18 cellular contexts compared by ENCODE assay signal in genomic region chr16:75022567-75022966, GRCh38. TPM values are rescaled to one million over a fixed set of nuclear protein-coding genes. Genes with fewer than 3 reads are reported as not detected.
DNase-seq lines count a peak whose midpoint lies in the region; ATAC-seq, FAIRE-seq and TF ChIP-seq lines count a peak whose summit lies in the region.
"Had no signal": no experiment of that assay in that cellular context is flagged by ENCODE, and none has a peak within 500 bp of the region (broad histone marks: within the 10 kb centered on the region; RNA-seq: fewer than 3 reads in every experiment).

No MANE protein-coding gene starts in this region.

- H3K27me3 Mint-ChIP-seq in activated CD4-positive, alpha-beta T cell treated with anti-CD3 and anti-CD28 coated beads, Interleukin-2, amount 10 ng/mL, durations not matched to agents 24 days and 14 days = no peaks in the 10 kb centered on the region

- peak overlapping the region; percentile 65 for H3K4me3 Mint-ChIP-seq in activated CD4-positive, alpha-beta T cell treated with anti-CD3 and anti-CD28 coated beads, Interleukin-2, amount 10 ng/mL, durations not matched to agents 24 days and 14 days

- H3K4me1 ChIP-seq in A673 (ENCODE audit: insufficient read depth, low read length, poor library complexity, severe bottlenecking) (peaks cover 27% of the 10 kb centered on the region), colonic mucosa (peaks cover 7% of the 10 kb centered on the region), pancreas (peaks cover 0 to 5% (median 0%) of the 10 kb centered on the region in 3 donors)

- H3K4me3 ChIP-seq in A673 (ENCODE audit: low read depth, low read length, poor library complexity, severe bottlenecking) (no peak overlapping the region), colonic mucosa (no peak overlapping the region), pancreas (no peak overlapping the region)

- H3K4me1 Mint-ChIP-seq in activated CD4-positive, alpha-beta T cell treated with anti-CD3 and anti-CD28 coated beads, Interleukin-2, amount 10 ng/mL, durations not matched to agents 24 days and 14 days = peaks cover 28% of the 10 kb centered on the region

- CTCF ChIA-PET in A673 (lab: Charles Lee) = no interaction called here

- H3K9me3 ChIP-seq in A673 (ENCODE audit: low read depth, low read length, poor library complexity, severe bottlenecking) = peaks cover 15% of the 10 kb centered on the region
- no peaks in the 10 kb centered on the region for H3K9me3 ChIP-seq in colonic mucosa
- no peaks in the 10 kb centered on the region for H3K9me3 ChIP-seq in pancreas

- H3K27ac ChIP-seq in A673 (ENCODE audit: low read depth, low read length, poor library complexity, severe bottlenecking) (peak overlapping the region; percentile 1), colonic mucosa (no peak overlapping the region), pancreas (no peak overlapping the region)
- H3K27ac ChIP-seq: C4-2B had no signal

- no TSS peak for BruUV-seq in A673 (replicated peaks; lab: Mats Ljungman, UMichigan)

- POLR2A ChIA-PET in A673 (lab: Charles Lee; ENCODE audit: low non-redundant PET) = no interaction called here

- no peak for ATAC-seq in pancreas
- ATAC-seq: PC-3 had no signal

- no peak overlapping the region for H3K9ac ChIP-seq in colonic mucosa (ENCODE audit: low read depth in 2 of 2, low read length in 2 of 2)

- no peak for TF ChIP-seq CTCF in A673 (conservative IDR thresholded peaks at IDR 0.05; ENCODE audit: low read depth, low read length)
- TF ChIP-seq CTCF in colonic mucosa (IDR thresholded peaks at IDR 0.05) = no peak
- TF ChIP-seq CTCF in pancreas (IDR thresholded peaks at IDR 0.05) = no peak

- 98 to 99% methylated on average over 4 of the region's 4 CpGs for WGBS in pancreas, 2 donors

- H3K27ac Mint-ChIP-seq in activated CD4-positive, alpha-beta T cell treated with anti-CD3 and anti-CD28 coated beads, Interleukin-2, amount 10 ng/mL, durations not matched to agents 24 days and 14 days = peak overlapping the region; percentile 83

- H3K27me3 ChIP-seq in A673 (replicated peaks; ENCODE audit: insufficient read depth, low read depth, low read length, poor library complexity) (no peaks in the 10 kb centered on the region), colonic mucosa (no peaks in the 10 kb centered on the region), pancreas (no peaks in the 10 kb centered on the region)

- intact Hi-C loops in activated CD4-positive, alpha-beta T cell treated with anti-CD3 and anti-CD28 coated beads, Interleukin-2, amount 10 ng/mL, durations not matched to agents 24 days and 14 days (cut with micrococcal nuclease) = no loop called here
- intact Hi-C loops in A673 (cut with micrococcal nuclease; ENCODE audit: unreplicated experiment) = no loop called here
- intact Hi-C loops in colonic mucosa (cut with DNase I) = no loop called here
- intact Hi-C loops in pancreas (cut with DNase I) = no loop called here

- DNase-seq in activated CD4-positive, alpha-beta T cell treated with anti-CD3 and anti-CD28 coated beads, Interleukin-2, amount 10 ng/mL, durations not matched to agents 24 days and 14 days = no peak
- DNase-seq in activated CD4-positive, alpha-beta T cell treated with anti-CD3 and anti-CD28 coated beads, Interleukin-2, amount 50 U/mL, for 48 hours = no peak
- no peak for DNase-seq in A673 (ENCODE audit: low spot score)
- peak; percentile 53 for DNase-seq in M059J (ENCODE audit: low read depth)
- peak; percentile 1 for DNase-seq in colonic mucosa
- DNase-seq in pancreas = no peak
- no peak for DNase-seq in RKO (ENCODE audit: low spot score)
- no peak for DNase-seq in CD1c-positive myeloid dendritic cell (ENCODE audit: extremely low spot score)
- DNase-seq: KG1, NCI-H1092, NCI-H146, NCI-H2081, NCI-H510A, NCI-H82, PC-3 had no signal

- FAIRE-seq in pancreas (lab: Jason Lieb, UNC) = no peak
- FAIRE-seq: A204.1, GM19239 had no signal

- H3K36me3 ChIP-seq in A673 (ENCODE audit: insufficient read depth, low read length, poor library complexity, severe bottlenecking) (peaks cover 9% of the 10 kb centered on the region), colonic mucosa (no peaks in the 10 kb centered on the region), pancreas (no peaks in the 10 kb centered on the region)

- H3K9me3 Mint-ChIP-seq in activated CD4-positive, alpha-beta T cell treated with anti-CD3 and anti-CD28 coated beads, Interleukin-2, amount 10 ng/mL, durations not matched to agents 24 days and 14 days = peaks cover 15% of the 10 kb centered on the region

- H3K36me3 Mint-ChIP-seq in activated CD4-positive, alpha-beta T cell treated with anti-CD3 and anti-CD28 coated beads, Interleukin-2, amount 10 ng/mL, durations not matched to agents 24 days and 14 days (ENCODE audit: low read depth) = peaks cover 35% of the 10 kb centered on the region

RNA-seq across cellular contexts. Expression of gene ZNRF1, which starts 23.7 kb away (rescaled TPM):
- 41.4 and 46.8 TPM in 2 replicates for total RNA-seq in activated CD4-positive, alpha-beta T cell treated with anti-CD3 and anti-CD28 coated beads, Interleukin-2, amount 10 ng/mL, durations not matched to agents 24 days and 14 days
- 55.1 and 59.9 TPM in 2 replicates for total RNA-seq in A673 (2021)
- total RNA-seq in M059J (2014; rRNA removed; shearing (Covaris generic)) = 13.6 and 19.3 TPM in 2 replicates
- 10 to 100 TPM; 27.7 to 29.7 TPM for total RNA-seq in colonic mucosa
- 10 to 100 TPM in 1 of 6 donors, 1 to 10 TPM in 5; 5.4 to 11.4 (median 8.1) TPM for total RNA-seq in pancreas
- 1 to 10 TPM; 5.3 to 7.9 TPM for polyA plus RNA-seq in pancreas

RNA-seq across cellular contexts. Expression of gene WDR59, which starts 37.6 kb away (rescaled TPM):
- 80.6 and 91.5 TPM in 2 replicates for total RNA-seq in activated CD4-positive, alpha-beta T cell treated with anti-CD3 and anti-CD28 coated beads, Interleukin-2, amount 10 ng/mL, durations not matched to agents 24 days and 14 days
- 51.4 and 68.8 TPM in 2 replicates for total RNA-seq in A673 (2021)
- total RNA-seq in M059J (2014; rRNA removed; shearing (Covaris generic)) = 6.4 and 32.0 TPM in 2 replicates
- total RNA-seq in colonic mucosa = 10 to 100 TPM; 46.5 to 48.3 TPM
- 10 to 100 TPM; 23.0 to 43.7 (median 31.9) TPM for total RNA-seq in pancreas
- polyA plus RNA-seq in pancreas = 10 to 100 TPM; 30.0 to 62.3 TPM

Comparison
In these comparisons a context has a peak if more than half of its experiments do, and no peak if none do; other contexts are left out.
1. DNase-seq: peak in M059J (single experiment) and colonic mucosa (single experiment); none in activated CD4-positive, alpha-beta T cell treated with anti-CD3 and anti-CD28 coated beads, Interleukin-2, amount 10 ng/mL, durations not matched to agents 24 days and 14 days (single experiment), activated CD4-positive, alpha-beta T cell treated with anti-CD3 and anti-CD28 coated beads, Interleukin-2, amount 50 U/mL, for 48 hours (0 of 2), A673 (single experiment), pancreas (0 of 6), RKO (single experiment) and CD1c-positive myeloid dendritic cell (single experiment).